Comparison of ENCODE assay signal across 14 cellular contexts in genomic region chr18:29383311-29384273, GRCh38.
DNase-seq lines count a peak whose midpoint lies in the region; ATAC-seq and TF ChIP-seq lines count a peak whose summit lies in the region.
"Had no signal": no experiment of that assay in that cellular context is flagged by ENCODE, and none has a peak within 500 bp of the region (broad histone marks: within the 10 kb centered on the region; RNA-seq: fewer than 3 reads in every experiment).

No MANE protein-coding gene starts in this region.

- peaks cover 0 to 7% of the 10 kb centered on the region in 2 donors for H3K9me3 Mint-ChIP-seq in effector memory CD8-positive, alpha-beta T cell

- no peaks in the 10 kb centered on the region for H3K9me2 ChIP-seq in PC-9 (ENCODE audit: insufficient read depth)

- H3K4me3 Mint-ChIP-seq in effector memory CD8-positive, alpha-beta T cell, result no peak overlapping the region
- H3K4me3 Mint-ChIP-seq: activated T-cell treated with anti-CD3 and anti-CD28 coated beads, Interleukin-2, amount 50 U/mL, for 72 hours; naive thymus-derived CD8-positive, alpha-beta T cell had no signal

- peak; percentile 85 for ATAC-seq in GM18868 (IDR thresholded peaks at IDR 0.05; ENCODE audit: unreplicated experiment)
- peak; percentile 56 for ATAC-seq in GM21786 (IDR thresholded peaks at IDR 0.05; ENCODE audit: unreplicated experiment)
- ATAC-seq in HG03575 (IDR thresholded peaks at IDR 0.05; ENCODE audit: extremely low read depth, insufficient number of reproducible peaks, low FRiP score, unreplicated experiment), result peak; percentile 52
- ATAC-seq in effector memory CD8-positive, alpha-beta T cell (replicated peaks), result no peak
- ATAC-seq: activated T-cell treated with anti-CD3 and anti-CD28 coated beads, Interleukin-2, amount 50 U/mL, for 72 hours; naive thymus-derived CD8-positive, alpha-beta T cell had no signal

- H3K79me2 ChIP-seq in smooth muscle cell (ENCODE audit: low read depth), result no peaks in the 10 kb centered on the region
- no peaks in the 10 kb centered on the region for H3K79me2 ChIP-seq in PC-9 (ENCODE audit: low read depth)

- DNase-seq in fibroblast of mammary gland (ENCODE audit: low read depth) (peak; percentile 37), smooth muscle cell (lab: John Stamatoyannopoulos, UW; ENCODE audit: unreplicated experiment) (no peak), PC-9 (no peak)
- no peak for DNase-seq in effector memory CD8-positive, alpha-beta T cell
- no peak for DNase-seq in stimulated activated CD4-positive, alpha-beta T cell treated with anti-CD3 and anti-CD28 coated beads, Interleukin-4, amount 100 ng/mL, for 24 hours
- DNase-seq: activated T-cell treated with anti-CD3 and anti-CD28 coated beads, Interleukin-2, amount 50 U/mL, for 72 hours; C1 segment of cervical spinal cord; naive thymus-derived CD8-positive, alpha-beta T cell; NCI-H446 treated with DMSO at 0.1 percent for 48 hours had no signal

- H3K4me2 ChIP-seq in smooth muscle cell (no peak overlapping the region), PC-9 (no peak overlapping the region)

- WGBS in smooth muscle cell (ENCODE audit: low lambda C conversion rate), result 76% methylated on average over 5 of the region's 5 CpGs

- no peak overlapping the region for H2AFZ ChIP-seq in smooth muscle cell (ENCODE audit: low read depth)
- H2AFZ ChIP-seq in PC-9, result no peak overlapping the region

- H3K4me3 ChIP-seq in fibroblast of mammary gland (ENCODE audit: control insufficient read depth, low read depth, low read length) (no peak overlapping the region), smooth muscle cell (no peak overlapping the region), PC-9 (no peak overlapping the region)
- H3K4me3 ChIP-seq: SJSA1, skin epidermis had no signal

- TF ChIP-seq CTCF in fibroblast of mammary gland (conservative IDR thresholded peaks at IDR 0.05; ENCODE audit: control insufficient read depth, insufficient read depth, low read depth, low read length) (no peak), smooth muscle cell (IDR thresholded peaks at IDR 0.05; ENCODE audit: borderline replicate concordance, insufficient read depth, poor library complexity, severe bottlenecking) (no peak), PC-9 (conservative IDR thresholded peaks at IDR 0.05) (no peak)

- no peaks in the 10 kb centered on the region for H3K4me1 ChIP-seq in smooth muscle cell (ENCODE audit: low read depth)
- H3K4me1 ChIP-seq in PC-9 (replicated peaks; ENCODE audit: insufficient read depth), result no peaks in the 10 kb centered on the region
- H3K4me1 ChIP-seq: SJSA1 had no signal

- H3F3A ChIP-seq in smooth muscle cell (ENCODE audit: low read depth) (no peaks in the 10 kb centered on the region), PC-9 (ENCODE audit: insufficient read depth, low read depth) (no peaks in the 10 kb centered on the region)

- H3K36me3 Mint-ChIP-seq in effector memory CD8-positive, alpha-beta T cell (ENCODE audit: insufficient read depth), result no peaks in the 10 kb centered on the region
- H3K36me3 Mint-ChIP-seq: naive thymus-derived CD8-positive, alpha-beta T cell had no signal

- POLR2A ChIA-PET in PC-9 (lab: Charles Lee; ENCODE audit: unreplicated experiment), result no interaction called here

- no peak overlapping the region for H3K9ac ChIP-seq in smooth muscle cell (ENCODE audit: low read depth)

- CTCF ChIA-PET in PC-9 (lab: Charles Lee), result no interaction called here

- H3K27ac Mint-ChIP-seq in effector memory CD8-positive, alpha-beta T cell, result no peak overlapping the region
- H3K27ac Mint-ChIP-seq: activated T-cell treated with anti-CD3 and anti-CD28 coated beads, Interleukin-2, amount 50 U/mL, for 72 hours; naive thymus-derived CD8-positive, alpha-beta T cell had no signal

- H4K20me1 ChIP-seq in smooth muscle cell (ENCODE audit: low read depth) (no peaks in the 10 kb centered on the region), PC-9 (ENCODE audit: insufficient read depth) (no peaks in the 10 kb centered on the region)

- H3K27me3 ChIP-seq in smooth muscle cell (ENCODE audit: low read depth) (no peaks in the 10 kb centered on the region), PC-9 (ENCODE audit: insufficient read depth, low read depth) (no peaks in the 10 kb centered on the region)
- H3K27me3 ChIP-seq: SJSA1 had no signal

- H3K9me3 ChIP-seq in smooth muscle cell (replicated peaks; ENCODE audit: low read depth) (no peaks in the 10 kb centered on the region), PC-9 (ENCODE audit: insufficient read depth, low read depth) (no peaks in the 10 kb centered on the region)
- H3K9me3 ChIP-seq: SJSA1 had no signal

- H3K27ac ChIP-seq in smooth muscle cell (ENCODE audit: low read depth) (no peak overlapping the region), PC-9 (no peak overlapping the region)
- H3K27ac ChIP-seq: SJSA1, skin epidermis had no signal

- H3K36me3 ChIP-seq in smooth muscle cell (ENCODE audit: low read depth) (no peaks in the 10 kb centered on the region), PC-9 (ENCODE audit: low read depth) (no peaks in the 10 kb centered on the region)
- H3K36me3 ChIP-seq: SJSA1 had no signal

- intact Hi-C loops in PC-9 (cut with micrococcal nuclease; ENCODE audit: unreplicated experiment), result no loop called here

- no peaks in the 10 kb centered on the region for H3K27me3 Mint-ChIP-seq in effector memory CD8-positive, alpha-beta T cell
- H3K27me3 Mint-ChIP-seq: naive thymus-derived CD8-positive, alpha-beta T cell had no signal

- no TSS peak for BruUV-seq in PC-9 (replicated peaks; lab: Mats Ljungman, UMichigan)

- no peaks in the 10 kb centered on the region for H3K4me1 Mint-ChIP-seq in effector memory CD8-positive, alpha-beta T cell (ENCODE audit: low read depth in 2 of 2)
- H3K4me1 Mint-ChIP-seq: naive thymus-derived CD8-positive, alpha-beta T cell had no signal
